7 cellular contexts compared by ENCODE assay signal in genomic region chr17:49900801-49901200, GRCh38. TPM values are rescaled to one million over a fixed set of nuclear protein-coding genes. Genes with fewer than 3 reads are reported as not detected.
"Had no signal": no experiment of that assay in that cellular context is flagged by ENCODE, and none has a peak within 500 bp of the region (broad histone marks: within the 10 kb centered on the region; RNA-seq: fewer than 3 reads in every experiment).

No MANE protein-coding gene starts in this region.

RNA-seq across cellular contexts. Expression of gene TAC4, which starts 52.9 kb away (rescaled TPM):
- total RNA-seq: GM23248, GM23338, H1, H4, H7, H9, HFFc6 had no signal
- polyA plus RNA-seq: GM23248, GM23338 had no signal
